1 cellular context compared by ENCODE assay signal in the genomic region with DNA sequence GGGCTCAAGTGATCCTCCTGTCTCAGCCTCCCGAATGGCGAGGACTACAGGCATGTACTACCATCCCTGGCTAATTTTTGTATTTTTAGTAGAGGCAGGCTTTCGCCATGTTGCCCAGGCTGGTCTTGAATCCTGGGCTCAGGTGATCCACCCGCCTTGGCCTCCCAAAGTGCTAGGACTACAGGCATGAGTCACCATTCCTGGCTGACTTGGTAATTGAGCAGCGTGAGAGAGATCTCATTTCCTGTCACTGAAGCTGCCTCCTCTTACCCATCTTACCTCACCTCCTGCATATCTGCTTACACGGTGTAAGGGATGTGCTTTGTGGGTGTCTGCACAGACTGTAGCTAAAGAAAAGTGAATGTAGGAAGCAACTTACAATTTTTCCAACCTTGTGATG.
TF ChIP-seq lines count a peak whose summit lies in the region.

No MANE protein-coding gene starts in this region.

TF ChIP-seq in HEK293, 187 proteins besides CTCF, POLR2A, EP300 and RAD21 (continued from another document):
- TF ChIP-seq, protein P1, sequence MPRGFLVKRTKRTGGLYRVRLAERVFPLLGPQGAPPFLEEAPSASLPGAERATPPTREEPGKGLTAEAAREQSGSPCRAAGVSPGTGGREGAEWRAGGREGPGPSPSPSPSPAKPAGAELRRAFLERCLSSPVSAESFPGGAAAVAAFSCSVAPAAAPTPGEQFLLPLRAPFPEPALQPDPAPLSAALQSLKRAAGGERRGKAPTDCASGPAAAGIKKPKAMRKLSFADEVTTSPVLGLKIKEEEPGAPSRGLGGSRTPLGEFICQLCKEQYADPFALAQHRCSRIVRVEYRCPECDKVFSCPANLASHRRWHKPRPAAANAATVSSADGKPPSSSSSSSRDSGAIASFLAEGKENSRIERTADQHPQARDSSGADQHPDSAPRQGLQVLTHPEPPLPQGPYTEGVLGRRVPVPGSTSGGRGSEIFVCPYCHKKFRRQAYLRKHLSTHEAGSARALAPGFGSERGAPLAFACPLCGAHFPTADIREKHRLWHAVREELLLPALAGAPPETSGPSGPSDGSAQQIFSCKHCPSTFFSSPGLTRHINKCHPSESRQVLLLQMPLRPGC (tag by site-specific recombination; IDR thresholded peaks at IDR 0.05), result no peak
